ENCODE assay signal across 15 cellular contexts in genomic region chr10:11430421-11431275, GRCh38.
"Had no signal": no experiment of that assay in that cellular context is flagged by ENCODE, and none has a peak within 500 bp of the region (broad histone marks: within the 10 kb centered on the region; RNA-seq: fewer than 3 reads in every experiment).

No MANE protein-coding gene starts in this region.

- H3K4me3 ChIP-seq: breast epithelium, psoas muscle, spleen, testis had no signal

- H3K27me3 ChIP-seq: breast epithelium, spleen, testis had no signal

- ATAC-seq: activated CD8-positive, alpha-beta memory T cell treated with anti-CD3 and anti-CD28 coated beads, Interleukin-2, amount 10 ng/mL, durations not matched to agents 7 days and 5 days; left lobe of liver; natural killer cell; psoas muscle; sciatic nerve had no signal

- H3K36me3 ChIP-seq: breast epithelium, spleen had no signal

- H3K9me3 ChIP-seq: psoas muscle, testis had no signal

- H3K4me1 ChIP-seq: breast epithelium, psoas muscle, spleen, testis had no signal

- H3K27ac ChIP-seq: breast epithelium, psoas muscle, spleen, testis had no signal

- DNase-seq: activated CD4-positive, alpha-beta T cell treated with anti-CD3 and anti-CD28 coated beads, Interleukin-2, amount 50 U/mL, for 48 hours; activated CD4-positive, CD25-positive, alpha-beta regulatory T cell treated with anti-CD3 and anti-CD28 coated beads, Interleukin-2, amount 50 U/mL, for 72 hours; activated CD8-positive, alpha-beta memory T cell treated with anti-CD3 and anti-CD28 coated beads, Interleukin-2, amount 10 ng/mL, durations not matched to agents 7 days and 5 days; activated gamma-delta T cell treated with Interleukin-2 at 50 U/mL for 16 hours; activated naive CD8-positive, alpha-beta T cell treated with anti-CD3 and anti-CD28 coated beads for 36 hours; hypothalamus; immature natural killer cell; mammary epithelial cell; natural killer cell; psoas muscle; spleen; testis had no signal
